21 cellular contexts compared by ENCODE assay signal in the genomic region with DNA sequence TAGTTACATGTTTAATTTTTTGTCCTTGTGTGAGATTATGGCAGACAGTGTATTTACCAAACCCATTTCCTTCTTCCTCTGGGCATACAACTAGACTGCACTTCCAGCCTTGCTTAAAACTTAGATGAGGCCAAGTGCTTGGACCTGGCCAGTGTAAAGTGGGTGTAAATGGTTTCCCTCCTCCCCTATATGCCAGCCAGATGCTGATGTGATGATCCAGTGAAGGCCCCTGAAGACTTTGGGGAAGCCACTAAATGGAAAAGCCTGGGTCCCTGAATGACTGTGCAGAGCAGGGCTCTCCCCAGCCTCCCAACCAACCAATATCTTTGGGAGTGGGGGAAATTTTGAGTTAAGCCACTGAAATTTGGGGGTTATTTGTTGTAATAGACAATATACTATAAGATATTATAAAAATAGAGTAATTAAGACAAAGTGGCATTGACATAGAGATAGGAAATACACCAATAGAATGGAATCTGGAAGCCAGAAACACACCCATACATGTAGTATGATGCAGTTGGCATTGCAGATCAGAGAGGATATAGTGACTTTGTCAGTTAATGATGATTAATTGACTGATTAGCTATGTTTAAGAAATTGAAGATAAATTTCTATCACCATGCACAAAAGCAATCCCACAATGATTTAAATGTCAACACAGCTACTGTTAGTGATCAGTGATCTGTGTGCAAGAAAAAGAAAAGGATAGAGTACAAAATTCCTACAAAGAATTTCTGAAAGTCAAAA. TPM values are rescaled to one million over a fixed set of nuclear protein-coding genes. Genes with fewer than 3 reads are reported as not detected.
A peak's percentile ranks its signal among the peaks of the same experiment; 100 is the strongest.
DNase-seq lines count a peak whose midpoint lies in the region; ATAC-seq and TF ChIP-seq lines count a peak whose summit lies in the region.
"Had no signal": no experiment of that assay in that cellular context is flagged by ENCODE, and none has a peak within 500 bp of the region (broad histone marks: within the 10 kb centered on the region; RNA-seq: fewer than 3 reads in every experiment).

No MANE protein-coding gene starts in this region.

- peak overlapping the region; percentile 50 for H3K27ac Mint-ChIP-seq in activated CD8-positive, alpha-beta T cell treated with anti-CD3 and anti-CD28 coated beads for 36 hours
- no peak overlapping the region for H3K27ac Mint-ChIP-seq in activated CD8-positive, alpha-beta T cell treated with anti-CD3 and anti-CD28 coated beads, Interleukin-2, amount 10 ng/mL, durations not matched to agents 7 days and 5 days
- H3K27ac Mint-ChIP-seq in naive B cell: peak overlapping the region in 5 of 6 donors; percentile 2 to 85 (median 18)
- H3K27ac Mint-ChIP-seq: activated naive CD8-positive, alpha-beta T cell treated with anti-CD3 and anti-CD28 coated beads, Interleukin-2, amount 10 ng/mL, durations not matched to agents 7 days and 5 days; effector memory CD8-positive, alpha-beta T cell had no signal

- no peaks in the 10 kb centered on the region for H3K36me3 ChIP-seq in adrenal gland (replicated peaks in 1 of 2)
- no peaks in the 10 kb centered on the region for H3K36me3 ChIP-seq in tibial nerve
- H3K36me3 ChIP-seq: right lobe of liver had no signal

- no peak overlapping the region for H3K4me3 Mint-ChIP-seq in activated CD8-positive, alpha-beta T cell treated with anti-CD3 and anti-CD28 coated beads for 36 hours
- H3K4me3 Mint-ChIP-seq in activated CD8-positive, alpha-beta T cell treated with anti-CD3 and anti-CD28 coated beads, Interleukin-2, amount 10 ng/mL, durations not matched to agents 7 days and 5 days: no peak overlapping the region
- H3K4me3 Mint-ChIP-seq in naive B cell: peak overlapping the region in 2 of 8 donors; percentile 16 to 71
- H3K4me3 Mint-ChIP-seq: activated naive CD8-positive, alpha-beta T cell treated with anti-CD3 and anti-CD28 coated beads, Interleukin-2, amount 10 ng/mL, durations not matched to agents 7 days and 5 days; central memory CD8-positive, alpha-beta T cell; effector memory CD8-positive, alpha-beta T cell had no signal

- no peak overlapping the region for H3K4me3 ChIP-seq in adrenal gland
- H3K4me3 ChIP-seq in tibial nerve: no peak overlapping the region
- H3K4me3 ChIP-seq: mucosa of descending colon, right lobe of liver had no signal

- H3K27ac ChIP-seq in adrenal gland (peak overlapping the region; percentile 50 to 95 (median 81)), tibial nerve (peak overlapping the region in 3 of 4 donors; percentile 7 to 86 (median 80))

- no peak for DNase-seq in activated CD8-positive, alpha-beta T cell treated with anti-CD3 and anti-CD28 coated beads for 36 hours
- no peak for DNase-seq in activated CD8-positive, alpha-beta T cell treated with anti-CD3 and anti-CD28 coated beads, Interleukin-2, amount 10 ng/mL, durations not matched to agents 7 days and 5 days
- DNase-seq in adrenal gland (no peak), naive B cell (no peak), tibial nerve (ENCODE audit: low spot score in 2 of 2) (no peak), DMS153 treated with DMSO at 0.1 percent for 48 hours (lab: John Stamatoyannopoulos, UW; ENCODE audit: unreplicated experiment) (no peak)
- DNase-seq: activated CD4-positive, alpha-beta T cell treated with anti-CD3 and anti-CD28 coated beads, Interleukin-2, amount 50 U/mL, for 1 hour; activated naive CD8-positive, alpha-beta T cell treated with anti-CD3 and anti-CD28 coated beads, Interleukin-2, amount 10 ng/mL, durations not matched to agents 7 days and 5 days; C1 segment of cervical spinal cord; DMS153; effector memory CD8-positive, alpha-beta T cell; KG1; NCI-H2081; occipital lobe; stimulated activated CD4-positive, alpha-beta T cell treated with anti-CD3 and anti-CD28 coated beads, Interleukin-1b, Interleukin-23, amount 100 ng/mL, for 48 hours; SW 1271 had no signal

- H3K27me3 ChIP-seq in adrenal gland (no peaks in the 10 kb centered on the region), tibial nerve (no peaks in the 10 kb centered on the region)
- H3K27me3 ChIP-seq: right lobe of liver had no signal

- H3K9me3 ChIP-seq in adrenal gland (replicated peaks in 1 of 3) (peaks cover 0 to 4% (median 0%) of the 10 kb centered on the region in 3 donors), tibial nerve (peaks cover 0 to 14% (median 0%) of the 10 kb centered on the region in 4 donors)
- H3K9me3 ChIP-seq: mucosa of descending colon, right lobe of liver had no signal

- peaks cover 39% of the 10 kb centered on the region for H3K4me1 Mint-ChIP-seq in activated CD8-positive, alpha-beta T cell treated with anti-CD3 and anti-CD28 coated beads for 36 hours (ENCODE audit: low read depth)
- H3K4me1 Mint-ChIP-seq in activated CD8-positive, alpha-beta T cell treated with anti-CD3 and anti-CD28 coated beads, Interleukin-2, amount 10 ng/mL, durations not matched to agents 7 days and 5 days (ENCODE audit: low read depth): peaks cover 30% of the 10 kb centered on the region
- peaks cover 33 to 46% (median 41%) of the 10 kb centered on the region in 3 donors for H3K4me1 Mint-ChIP-seq in naive B cell
- H3K4me1 Mint-ChIP-seq: central memory CD8-positive, alpha-beta T cell had no signal

- H3K36me3 Mint-ChIP-seq in activated CD8-positive, alpha-beta T cell treated with anti-CD3 and anti-CD28 coated beads for 36 hours (ENCODE audit: low read depth): peaks cover 8% of the 10 kb centered on the region
- H3K36me3 Mint-ChIP-seq in activated CD8-positive, alpha-beta T cell treated with anti-CD3 and anti-CD28 coated beads, Interleukin-2, amount 10 ng/mL, durations not matched to agents 7 days and 5 days (ENCODE audit: low read depth): no peaks in the 10 kb centered on the region
- peaks cover 0 to 7% of the 10 kb centered on the region in 2 donors for H3K36me3 Mint-ChIP-seq in naive B cell

- no peak for ATAC-seq in activated CD8-positive, alpha-beta T cell treated with anti-CD3 and anti-CD28 coated beads for 36 hours
- ATAC-seq in activated CD8-positive, alpha-beta T cell treated with anti-CD3 and anti-CD28 coated beads, Interleukin-2, amount 10 ng/mL, durations not matched to agents 7 days and 5 days: no peak
- ATAC-seq in naive B cell (ENCODE audit: low read depth in 2 of 2) (no peak), GM21619 (IDR thresholded peaks at IDR 0.05; ENCODE audit: unreplicated experiment) (no peak), HG02938 (IDR thresholded peaks at IDR 0.05; ENCODE audit: unreplicated experiment) (no peak)
- ATAC-seq: effector memory CD8-positive, alpha-beta T cell had no signal

- intact Hi-C loops in activated CD8-positive, alpha-beta T cell treated with anti-CD3 and anti-CD28 coated beads for 36 hours (cut with micrococcal nuclease): no loop called here
- intact Hi-C loops in adrenal gland (cut with DNase I): no loop called here

- peaks cover 2% of the 10 kb centered on the region for H3K27me3 Mint-ChIP-seq in activated CD8-positive, alpha-beta T cell treated with anti-CD3 and anti-CD28 coated beads for 36 hours
- H3K27me3 Mint-ChIP-seq in activated CD8-positive, alpha-beta T cell treated with anti-CD3 and anti-CD28 coated beads, Interleukin-2, amount 10 ng/mL, durations not matched to agents 7 days and 5 days (ENCODE audit: low read depth): peaks cover 15% of the 10 kb centered on the region
- no peaks in the 10 kb centered on the region for H3K27me3 Mint-ChIP-seq in naive B cell

- TF ChIP-seq POLR2A in adrenal gland (IDR thresholded peaks at IDR 0.05) (no peak), tibial nerve (IDR thresholded peaks at IDR 0.05) (no peak)

- no peak for TF ChIP-seq CTCF in activated CD8-positive, alpha-beta T cell treated with anti-CD3 and anti-CD28 coated beads for 36 hours (IDR thresholded peaks at IDR 0.05)
- TF ChIP-seq CTCF in adrenal gland (IDR thresholded peaks at IDR 0.05) (no peak), tibial nerve (IDR thresholded peaks at IDR 0.05) (no peak)

- POLR2A ChIA-PET in activated CD8-positive, alpha-beta T cell treated with anti-CD3 and anti-CD28 coated beads for 36 hours (lab: Charles Lee): interaction anchor here (0.7 to 2.6 kb wide), 3 partner anchors 10 to 308 kb away, joined by 3 to 12 read pairs (median 5); no protein-coding TSS in a partner anchor
- POLR2A ChIA-PET in activated CD8-positive, alpha-beta T cell treated with anti-CD3 and anti-CD28 coated beads, Interleukin-2, amount 10 ng/mL, durations not matched to agents 7 days and 5 days (lab: Charles Lee): no interaction called here

- no peak for TF ChIP-seq EP300 in tibial nerve (IDR thresholded peaks at IDR 0.05)

- peaks cover 12% of the 10 kb centered on the region for H3K9me3 Mint-ChIP-seq in activated CD8-positive, alpha-beta T cell treated with anti-CD3 and anti-CD28 coated beads for 36 hours
- H3K9me3 Mint-ChIP-seq in activated CD8-positive, alpha-beta T cell treated with anti-CD3 and anti-CD28 coated beads, Interleukin-2, amount 10 ng/mL, durations not matched to agents 7 days and 5 days (ENCODE audit: insufficient read depth): peaks cover 8% of the 10 kb centered on the region
- H3K9me3 Mint-ChIP-seq in naive B cell: peaks cover 4 to 22% (median 10%) of the 10 kb centered on the region in 7 donors

- CTCF ChIA-PET in activated CD8-positive, alpha-beta T cell treated with anti-CD3 and anti-CD28 coated beads for 36 hours (lab: Charles Lee): interaction anchor here (0.8 to 1.6 kb wide), 3 partner anchors 8 to 61 kb away, joined by 3 to 5 read pairs (median 3); no protein-coding TSS in a partner anchor
- CTCF ChIA-PET in activated CD8-positive, alpha-beta T cell treated with anti-CD3 and anti-CD28 coated beads, Interleukin-2, amount 10 ng/mL, durations not matched to agents 7 days and 5 days (lab: Charles Lee): interaction anchor here (1.0 kb wide), 1 partner anchor 260 kb away, joined by 4 read pairs; no protein-coding TSS in a partner anchor

- peaks cover 7 to 32% of the 10 kb centered on the region in 2 donors for H3K4me1 ChIP-seq in adrenal gland (replicated peaks in 1 of 2)
- H3K4me1 ChIP-seq in tibial nerve: peaks cover 0 to 27% (median 23%) of the 10 kb centered on the region in 4 donors
- H3K4me1 ChIP-seq: right lobe of liver had no signal

RNA-seq across cellular contexts. Expression of a gene that starts 10.4 kb away (rescaled TPM):
- total RNA-seq in activated CD8-positive, alpha-beta T cell treated with anti-CD3 and anti-CD28 coated beads for 36 hours: 10 to 100 TPM; 44.9 to 45.1 TPM
- 1 to 10 TPM; 9.1 to 9.2 TPM for total RNA-seq in activated CD8-positive, alpha-beta T cell treated with anti-CD3 and anti-CD28 coated beads, Interleukin-2, amount 10 ng/mL, durations not matched to agents 7 days and 5 days
- 10 to 100 TPM; 42.2 to 59.6 (median 52.3) TPM for total RNA-seq in adrenal gland
- polyA plus RNA-seq in adrenal gland: 10 to 100 TPM; 27.7 to 49.9 (median 38.1) TPM
- polyA plus RNA-seq in naive B cell (ENCODE audit: low read depth in 6 of 6): 10 to 100 TPM; 19.7 to 28.3 (median 25.7) TPM
- 10 to 100 TPM; 61.2 to 69.2 (median 63.9) TPM for total RNA-seq in tibial nerve

Comparison
In these comparisons a context has a peak if more than half of its experiments do, and no peak if none do; other contexts are left out.
1. RNA of a gene that starts 10.4 kb away (total RNA-seq): 61.2 to 69.2 TPM in tibial nerve, 42.2 to 59.6 TPM in adrenal gland and 44.9 to 45.1 TPM in activated CD8-positive, alpha-beta T cell treated with anti-CD3 and anti-CD28 coated beads for 36 hours; 9.1 to 9.2 TPM in activated CD8-positive, alpha-beta T cell treated with anti-CD3 and anti-CD28 coated beads, Interleukin-2, amount 10 ng/mL, durations not matched to agents 7 days and 5 days; every median in the first group is over 4 times any median in the second.